ENCODE assay signal across 36 cellular contexts in the genomic region with DNA sequence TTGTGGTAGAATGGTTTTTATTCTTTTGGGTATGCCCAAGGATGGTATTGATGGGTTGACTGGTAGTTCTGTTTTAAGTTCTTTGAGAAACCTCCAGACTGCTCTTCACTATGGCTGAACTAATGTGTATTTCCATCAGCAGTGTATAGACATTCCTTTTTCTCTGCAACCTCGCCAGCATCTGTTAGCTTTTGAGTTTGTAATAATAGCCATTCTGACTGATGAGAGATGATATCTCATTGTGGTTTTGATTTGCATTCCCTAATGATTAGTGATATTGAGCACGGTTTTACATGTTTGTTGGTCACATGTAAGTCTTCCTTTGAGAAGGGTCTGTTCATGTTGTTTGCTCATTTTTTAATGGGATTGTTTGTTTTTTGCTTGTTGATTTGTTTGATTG.
"Had no signal": no experiment of that assay in that cellular context is flagged by ENCODE, and none has a peak within 500 bp of the region (broad histone marks: within the 10 kb centered on the region; RNA-seq: fewer than 3 reads in every experiment).

No MANE protein-coding gene starts in this region.

- H3K36me3 Mint-ChIP-seq: activated CD4-positive, alpha-beta memory T cell treated with anti-CD3 and anti-CD28 coated beads for 36 hours; brain; WTC11 had no signal

- H3K27ac Mint-ChIP-seq: activated CD4-positive, alpha-beta memory T cell treated with anti-CD3 and anti-CD28 coated beads for 36 hours; activated naive CD4-positive, alpha-beta T cell treated with anti-CD3 and anti-CD28 coated beads for 36 hours; activated naive CD4-positive, alpha-beta T cell treated with anti-CD3 and anti-CD28 coated beads, Interleukin-2, amount 50 U/mL, for 72 hours; activated T-helper 1 cell treated with anti-CD3 and anti-CD28 coated beads, Interleukin-12 subunit alpha, Interleukin-12 subunit beta, Interleukin-2, Interleukin-4 antibody, amounts not matched to agents 30 ng/mL and 10 ng/mL and 1 ng/mL, durations not matched to agents 14 hours and 24 hours and 36 hours; brain; T-helper 1 cell treated with Interleukin-12 subunit alpha and Interleukin-12 subunit beta and Interleukin-4 antibody, amounts not matched to agents 30 μg/mL and 1 μg/mL, for 36 hours; T-helper 2 cell treated with Interferon-gamma antibody and Interleukin-4, amounts not matched to agents 5 μg/mL and 100 μg/mL, for 36 hours; WTC11 had no signal

- H3K9me3 Mint-ChIP-seq: activated T-helper 1 cell treated with anti-CD3 and anti-CD28 coated beads, Interleukin-12 subunit alpha, Interleukin-12 subunit beta, Interleukin-2, Interleukin-4 antibody, amounts not matched to agents 30 ng/mL and 10 ng/mL and 1 ng/mL, durations not matched to agents 14 hours and 24 hours and 36 hours; WTC11 had no signal

- H3K4me1 Mint-ChIP-seq: brain, WTC11 had no signal

- FAIRE-seq: bronchial epithelial cell, colon had no signal

- H3K27me3 ChIP-seq: adrenal gland, MG63 had no signal

- H3K27ac ChIP-seq: adrenal gland had no signal

- H3K36me3 ChIP-seq: adrenal gland, MG63 had no signal

- H3K9me3 ChIP-seq: adrenal gland, MG63 had no signal

- H3K27me3 Mint-ChIP-seq: activated CD4-positive, alpha-beta memory T cell treated with anti-CD3 and anti-CD28 coated beads for 36 hours; brain had no signal

- H3K4me3 ChIP-seq: adrenal gland, MG63 had no signal

- H3K4me1 ChIP-seq: adrenal gland had no signal

- DNase-seq: activated CD4-positive, alpha-beta memory T cell treated with anti-CD3 and anti-CD28 coated beads for 36 hours; activated CD4-positive, alpha-beta T cell treated with anti-CD3 and anti-CD28 coated beads for 4 hours; activated CD4-positive, alpha-beta T cell treated with anti-CD3 and anti-CD28 coated beads, Interleukin-2, amount 50 U/mL, for 1 hour; activated CD4-positive, CD25-positive, alpha-beta regulatory T cell treated with anti-CD3 and anti-CD28 coated beads, Interleukin-2, amount 50 U/mL, for 72 hours; activated CD8-positive, alpha-beta memory T cell treated with anti-CD3 and anti-CD28 coated beads, Interleukin-2, amount 50 U/mL, for 4 hours; activated gamma-delta T cell treated with Interleukin-2 at 50 U/mL for 16 hours; activated naive CD4-positive, alpha-beta T cell treated with anti-CD3 and anti-CD28 coated beads for 36 hours; activated T-cell treated with anti-CD3 and anti-CD28 coated beads for 4 hours; activated T-cell treated with anti-CD3 and anti-CD28 coated beads, Interleukin-2, amount 50 U/mL, for 4 hours; adrenal gland; caudate nucleus; cerebellar nuclear complex; Kasumi-1; KG1; MG63; MV-4-11; NCI-H1092 treated with DMSO at 0.1 percent for 48 hours; NCI-H1417; NCI-H146; NCI-H187; NCI-H2029 treated with DMSO at 0.1 percent for 48 hours; NCI-H2107; NCI-H226; NCI-H446 treated with DMSO at 0.1 percent for 48 hours; NCI-H524; NCI-H748 treated with DMSO at 0.1 percent for 48 hours; NK-92 treated with Interleukin-12 subunit alpha and Interleukin-12 subunit beta, amount 100 ng/mL, for 24 hours; Right ventricle myocardium superior had no signal

- H3K4me3 Mint-ChIP-seq: activated CD4-positive, alpha-beta memory T cell treated with anti-CD3 and anti-CD28 coated beads for 36 hours; activated naive CD4-positive, alpha-beta T cell treated with anti-CD3 and anti-CD28 coated beads for 36 hours; activated T-cell treated with anti-CD3 and anti-CD28 coated beads, Interleukin-2, amount 50 U/mL, for 4 hours; activated T-helper 1 cell treated with anti-CD3 and anti-CD28 coated beads, Interleukin-12 subunit alpha, Interleukin-12 subunit beta, Interleukin-2, Interleukin-4 antibody, amounts not matched to agents 30 ng/mL and 10 ng/mL and 1 ng/mL, durations not matched to agents 14 hours and 24 hours and 36 hours; brain; T-helper 1 cell treated with Interleukin-12 subunit alpha and Interleukin-12 subunit beta and Interleukin-4 antibody, amounts not matched to agents 30 μg/mL and 1 μg/mL, for 36 hours; T-helper 2 cell treated with Interferon-gamma antibody and Interleukin-4, amounts not matched to agents 5 μg/mL and 100 μg/mL, for 36 hours; WTC11 had no signal
